ENCODE assay signal across 1 cellular context in genomic region chr17:59149051-59149450, GRCh38.
A peak's percentile ranks its signal among the peaks of the same experiment; 100 is the strongest.
TF ChIP-seq lines count a peak whose summit lies in the region.

No MANE protein-coding gene starts in this region.

TF ChIP-seq in endothelial cell of umbilical vein, 7 proteins besides CTCF, POLR2A, EP300 and RAD21:
- TF ChIP-seq GATA2 (IDR thresholded peaks at IDR 0.05; ENCODE audit: insufficient read depth, insufficient read length, low read depth, low read length): no peak
- no peak for TF ChIP-seq JUN (IDR thresholded peaks at IDR 0.05; ENCODE audit: borderline replicate concordance, insufficient read depth, insufficient read length, low read depth)
- TF ChIP-seq EZH2 (IDR thresholded peaks at IDR 0.05; ENCODE audit: borderline replicate concordance, low read depth, low read length, severe bottlenecking): no peak
- TF ChIP-seq FOS (IDR thresholded peaks at IDR 0.05; ENCODE audit: borderline replicate concordance, insufficient read depth, low read length): peak; percentile 45
